ENCODE assay signal across 1 cellular context in genomic region chr10:70232859-70233108, GRCh38.
TF ChIP-seq lines count a peak whose summit lies in the region.

No MANE protein-coding gene starts in this region.

TF ChIP-seq in HCT116, 20 proteins besides CTCF, POLR2A, EP300 and RAD21 (continued from another document):
- TF ChIP-seq MAX (IDR thresholded peaks at IDR 0.05) (no peak), SIN3A (IDR thresholded peaks at IDR 0.05; ENCODE audit: low read depth) (no peak), CBX3 (IDR thresholded peaks at IDR 0.05; ENCODE audit: low read depth) (no peak)
